25 cellular contexts compared by ENCODE assay signal in the genomic region with DNA sequence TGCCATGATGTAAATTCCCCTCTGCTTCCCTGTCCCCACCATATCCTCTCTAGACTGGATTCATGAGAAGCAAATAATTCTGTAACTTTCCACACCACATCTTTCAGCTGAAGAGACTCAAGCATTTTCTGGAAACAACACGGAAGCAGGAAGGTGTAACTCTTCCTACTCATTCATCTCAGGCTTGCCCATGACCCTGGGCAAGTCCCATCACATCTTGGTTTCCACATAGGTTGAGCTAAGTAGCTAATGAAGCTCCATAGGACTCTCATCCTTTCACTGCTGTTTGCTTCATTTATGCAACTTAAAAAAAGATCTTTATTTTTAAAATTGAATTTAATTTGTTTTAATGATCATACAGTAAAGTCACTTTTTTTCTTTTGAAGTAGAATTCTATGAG.
"Had no signal": no experiment of that assay in that cellular context is flagged by ENCODE, and none has a peak within 500 bp of the region (broad histone marks: within the 10 kb centered on the region; RNA-seq: fewer than 3 reads in every experiment).

No MANE protein-coding gene starts in this region.

- H3K27ac ChIP-seq: HL-60, KMS-11 had no signal

- H3K9me3 ChIP-seq: SK-N-SH had no signal

- ATAC-seq: K562 had no signal

- FAIRE-seq: HTR-8/SVneo, K562, RCC 7860 had no signal

- DNase-seq: Kasumi-1, MV-4-11, NCI-H1048, NCI-H1105, NCI-H1417, NCI-H1436 treated with DMSO at 0.1 percent for 48 hours, NCI-H1694, NCI-H187 treated with DMSO at 0.1 percent for 48 hours, NCI-H2029 treated with DMSO at 0.1 percent for 48 hours, NCI-H2107, NCI-H226, NCI-H446, NCI-H510A, NCI-H524 treated with DMSO at 0.1 percent for 48 hours, NCI-H69, NCI-H774, RPMI8226, SHP77, SK-N-SH had no signal

- H3K4me3 ChIP-seq: K562 had no signal

- H3K36me3 Mint-ChIP-seq: IgD-negative memory B cell had no signal

- H3K9ac ChIP-seq: KMS-11, SK-N-SH had no signal

- H3K4me3 Mint-ChIP-seq: IgD-negative memory B cell had no signal

- H3K9me3 Mint-ChIP-seq: IgD-negative memory B cell had no signal

- H3K4me1 Mint-ChIP-seq: IgD-negative memory B cell had no signal

- H3K27ac Mint-ChIP-seq: IgD-negative memory B cell had no signal

- H3K4me2 ChIP-seq: KMS-11, SK-N-SH had no signal
